In genomic region chr9:137815256-137816255, GRCh38 we compare ENCODE assay signal across 11 cellular contexts.
"Had no signal": no experiment of that assay in that cellular context is flagged by ENCODE, and none has a peak within 500 bp of the region (broad histone marks: within the 10 kb centered on the region; RNA-seq: fewer than 3 reads in every experiment).

No MANE protein-coding gene starts in this region.

- H3K27ac Mint-ChIP-seq: activated CD4-positive, alpha-beta memory T cell treated with anti-CD3 and anti-CD28 coated beads, Interleukin-2, amount 10 ng/mL, durations not matched to agents 7 days and 5 days; activated CD4-positive, alpha-beta T cell treated with anti-CD3 and anti-CD28 coated beads for 36 hours had no signal

- H3K4me1 Mint-ChIP-seq: activated CD4-positive, alpha-beta memory T cell treated with anti-CD3 and anti-CD28 coated beads, Interleukin-2, amount 10 ng/mL, durations not matched to agents 7 days and 5 days; activated CD4-positive, alpha-beta T cell treated with anti-CD3 and anti-CD28 coated beads for 36 hours; activated naive CD8-positive, alpha-beta T cell treated with anti-CD3 and anti-CD28 coated beads, Interleukin-2, amount 10 ng/mL, durations not matched to agents 7 days and 5 days had no signal

- H3K9me3 Mint-ChIP-seq: type B pancreatic cell had no signal

- ATAC-seq: activated CD4-positive, alpha-beta T cell treated with anti-CD3 and anti-CD28 coated beads for 36 hours had no signal

- H3K4me3 Mint-ChIP-seq: activated CD4-positive, alpha-beta memory T cell treated with anti-CD3 and anti-CD28 coated beads, Interleukin-2, amount 10 ng/mL, durations not matched to agents 7 days and 5 days; activated CD4-positive, alpha-beta T cell treated with anti-CD3 and anti-CD28 coated beads for 36 hours; activated naive CD8-positive, alpha-beta T cell treated with anti-CD3 and anti-CD28 coated beads, Interleukin-2, amount 10 ng/mL, durations not matched to agents 7 days and 5 days; type B pancreatic cell had no signal

- DNase-seq: activated CD4-positive, alpha-beta memory T cell treated with anti-CD3 and anti-CD28 coated beads, Interleukin-2, amount 10 ng/mL, durations not matched to agents 7 days and 5 days; activated CD4-positive, alpha-beta T cell treated with anti-CD3 and anti-CD28 coated beads for 36 hours; activated CD8-positive, alpha-beta memory T cell treated with anti-CD3 and anti-CD28 coated beads, Interleukin-2, amount 50 U/mL, for 4 hours; activated naive CD8-positive, alpha-beta T cell treated with anti-CD3 and anti-CD28 coated beads, Interleukin-2, amount 10 ng/mL, durations not matched to agents 7 days and 5 days; colonic mucosa; heart left ventricle; left ventricle myocardium superior; T1000 had no signal

- H3K27me3 Mint-ChIP-seq: activated CD4-positive, alpha-beta memory T cell treated with anti-CD3 and anti-CD28 coated beads, Interleukin-2, amount 10 ng/mL, durations not matched to agents 7 days and 5 days; activated CD4-positive, alpha-beta T cell treated with anti-CD3 and anti-CD28 coated beads for 36 hours; activated naive CD8-positive, alpha-beta T cell treated with anti-CD3 and anti-CD28 coated beads, Interleukin-2, amount 10 ng/mL, durations not matched to agents 7 days and 5 days; type B pancreatic cell had no signal

- H3K27ac ChIP-seq: breast epithelium, colonic mucosa, heart left ventricle, suprapubic skin had no signal
